Comparison of ENCODE assay signal across 14 cellular contexts in genomic region chr17:78998311-78999055, GRCh38. TPM values are rescaled to one million over a fixed set of nuclear protein-coding genes. Genes with fewer than 3 reads are reported as not detected.
DNase-seq lines count a peak whose midpoint lies in the region; ATAC-seq and TF ChIP-seq lines count a peak whose summit lies in the region.
"Had no signal": no experiment of that assay in that cellular context is flagged by ENCODE, and none has a peak within 500 bp of the region (broad histone marks: within the 10 kb centered on the region; RNA-seq: fewer than 3 reads in every experiment).

No MANE protein-coding gene starts in this region.

- no peaks in the 10 kb centered on the region for H3K9me3 ChIP-seq in esophagus squamous epithelium

- peaks cover 20 to 97% (median 20%) of the 10 kb centered on the region in 3 donors for H3K36me3 ChIP-seq in esophagus squamous epithelium

- H3K4me3 Mint-ChIP-seq in natural killer cell treated with Interleukin-12 subunit alpha and Interleukin-12 subunit beta and Interleukin-15 and Interleukin-18, amount 100 ng/mL, for 72 hours, result no peak overlapping the region
- H3K4me3 Mint-ChIP-seq in natural killer cell (no peak overlapping the region), nephron progenitor cell (no peak overlapping the region)
- no peak overlapping the region for H3K4me3 Mint-ChIP-seq in activated CD4-positive, alpha-beta memory T cell treated with anti-CD3 and anti-CD28 coated beads for 36 hours

- H3K27me3 ChIP-seq in esophagus squamous epithelium, result no peaks in the 10 kb centered on the region

- no peaks in the 10 kb centered on the region for H3K36me3 Mint-ChIP-seq in natural killer cell treated with Interleukin-12 subunit alpha and Interleukin-12 subunit beta and Interleukin-15 and Interleukin-18, amount 100 ng/mL, for 72 hours
- H3K36me3 Mint-ChIP-seq in natural killer cell (no peaks in the 10 kb centered on the region), nephron progenitor cell (ENCODE audit: low read depth) (peaks cover 37% of the 10 kb centered on the region)
- H3K36me3 Mint-ChIP-seq in activated CD4-positive, alpha-beta memory T cell treated with anti-CD3 and anti-CD28 coated beads for 36 hours, result peaks cover 22% of the 10 kb centered on the region

- no peaks in the 10 kb centered on the region for H3K9me3 Mint-ChIP-seq in natural killer cell treated with Interleukin-12 subunit alpha and Interleukin-12 subunit beta and Interleukin-15 and Interleukin-18, amount 100 ng/mL, for 72 hours
- H3K9me3 Mint-ChIP-seq in natural killer cell, result no peaks in the 10 kb centered on the region
- H3K9me3 Mint-ChIP-seq in nephron progenitor cell, result no peaks in the 10 kb centered on the region
- H3K9me3 Mint-ChIP-seq in activated CD4-positive, alpha-beta memory T cell treated with anti-CD3 and anti-CD28 coated beads for 36 hours, result no peaks in the 10 kb centered on the region

- no peak for ATAC-seq in natural killer cell treated with Interleukin-12 subunit alpha and Interleukin-12 subunit beta and Interleukin-15 and Interleukin-18, amount 100 ng/mL, for 72 hours
- ATAC-seq in natural killer cell (no peak), GM21529 (IDR thresholded peaks at IDR 0.05; ENCODE audit: unreplicated experiment) (no peak)

- CTCF ChIA-PET in activated CD4-positive, alpha-beta memory T cell treated with anti-CD3 and anti-CD28 coated beads for 36 hours (lab: Charles Lee), result no interaction called here

- H3K4me1 Mint-ChIP-seq in natural killer cell treated with Interleukin-12 subunit alpha and Interleukin-12 subunit beta and Interleukin-15 and Interleukin-18, amount 100 ng/mL, for 72 hours (ENCODE audit: low read depth in 2 of 2), result peaks cover 10 to 31% of the 10 kb centered on the region in 2 donors
- H3K4me1 Mint-ChIP-seq in natural killer cell (peaks cover 26 to 48% of the 10 kb centered on the region in 2 donors), nephron progenitor cell (peaks cover 31% of the 10 kb centered on the region)
- peaks cover 14% of the 10 kb centered on the region for H3K4me1 Mint-ChIP-seq in activated CD4-positive, alpha-beta memory T cell treated with anti-CD3 and anti-CD28 coated beads for 36 hours (ENCODE audit: low read depth)

- TF ChIP-seq CTCF in natural killer cell (IDR thresholded peaks at IDR 0.05) (no peak), esophagus squamous epithelium (IDR thresholded peaks at IDR 0.05) (peak in 1 of 6 experiments; percentile 18), nephron progenitor cell (IDR thresholded peaks at IDR 0.05) (no peak)

- DNase-seq in natural killer cell treated with Interleukin-12 subunit alpha and Interleukin-12 subunit beta and Interleukin-15 and Interleukin-18, amount 100 ng/mL, for 72 hours (ENCODE audit: low spot score), result peak; percentile 59
- DNase-seq in natural killer cell (no peak), esophagus squamous epithelium (lab: John Stamatoyannopoulos, UW) (no peak), nephron progenitor cell (no peak), NCI-H128 (lab: John Stamatoyannopoulos, UW; ENCODE audit: unreplicated experiment) (no peak), middle frontal gyrus (ENCODE audit: extremely low spot score, low spot score) (no peak)
- DNase-seq in activated CD4-positive, alpha-beta memory T cell treated with anti-CD3 and anti-CD28 coated beads for 36 hours, result no peak
- DNase-seq: GDM1; IMR-90; midbrain; SHP77 treated with DMSO at 0.1 percent for 48 hours; stimulated activated CD8-positive, alpha-beta memory T cell treated with anti-CD3 and anti-CD28 coated beads, Interleukin-4, amount 100 ng/mL, for 48 hours had no signal

- no peak overlapping the region for H3K4me3 ChIP-seq in esophagus squamous epithelium
- H3K4me3 ChIP-seq: smooth muscle cell had no signal

- intact Hi-C loops in natural killer cell (cut with micrococcal nuclease), result no loop called here
- intact Hi-C loops in esophagus squamous epithelium (cut with DNase I), result no loop called here
- intact Hi-C loops in activated CD4-positive, alpha-beta memory T cell treated with anti-CD3 and anti-CD28 coated beads for 36 hours (cut with micrococcal nuclease), result no loop called here

- H3K27ac ChIP-seq in esophagus squamous epithelium, result peak overlapping the region in 3 of 4 donors; percentile 45 to 67 (median 66)

- H3K4me1 ChIP-seq in esophagus squamous epithelium, result peaks cover 14 to 39% (median 29%) of the 10 kb centered on the region in 3 donors

- no peak overlapping the region for H3K27ac Mint-ChIP-seq in natural killer cell treated with Interleukin-12 subunit alpha and Interleukin-12 subunit beta and Interleukin-15 and Interleukin-18, amount 100 ng/mL, for 72 hours
- H3K27ac Mint-ChIP-seq in natural killer cell (no peak overlapping the region), nephron progenitor cell (peak overlapping the region; percentile 69)
- H3K27ac Mint-ChIP-seq in activated CD4-positive, alpha-beta memory T cell treated with anti-CD3 and anti-CD28 coated beads for 36 hours, result no peak overlapping the region

- POLR2A ChIA-PET in activated CD4-positive, alpha-beta memory T cell treated with anti-CD3 and anti-CD28 coated beads for 36 hours (lab: Charles Lee), result no interaction called here

- TF ChIP-seq POLR2A in esophagus squamous epithelium (IDR thresholded peaks at IDR 0.05), result no peak

- 54 to 80% methylated on average over 3 to 12 of the region's 28 CpGs for WGBS in esophagus squamous epithelium, 2 donors

- H3K27me3 Mint-ChIP-seq in natural killer cell treated with Interleukin-12 subunit alpha and Interleukin-12 subunit beta and Interleukin-15 and Interleukin-18, amount 100 ng/mL, for 72 hours, result no peaks in the 10 kb centered on the region
- H3K27me3 Mint-ChIP-seq in natural killer cell (ENCODE audit: low read depth in 2 of 2) (no peaks in the 10 kb centered on the region), nephron progenitor cell (ENCODE audit: low read depth, poor library complexity) (no peaks in the 10 kb centered on the region)
- no peaks in the 10 kb centered on the region for H3K27me3 Mint-ChIP-seq in activated CD4-positive, alpha-beta memory T cell treated with anti-CD3 and anti-CD28 coated beads for 36 hours

RNA-seq across cellular contexts. Expression of gene CANT1, which starts 11.1 kb away (rescaled TPM):
- total RNA-seq in natural killer cell treated with Interleukin-12 subunit alpha and Interleukin-12 subunit beta and Interleukin-15 and Interleukin-18, amount 100 ng/mL, for 72 hours, result 10 to 100 TPM; 65.7 to 72.3 TPM
- total RNA-seq in natural killer cell, result 10 to 100 TPM; 40.0 to 58.8 (median 53.4) TPM
- total RNA-seq in esophagus squamous epithelium, result 10 to 100 TPM; 36.2 to 58.8 (median 38.3) TPM
- 10 to 100 TPM; 63.3 to 65.4 TPM for total RNA-seq in activated CD4-positive, alpha-beta memory T cell treated with anti-CD3 and anti-CD28 coated beads for 36 hours

RNA-seq across cellular contexts. Expression of gene LGALS3BP, which starts 18.8 kb away (rescaled TPM):
- total RNA-seq in natural killer cell treated with Interleukin-12 subunit alpha and Interleukin-12 subunit beta and Interleukin-15 and Interleukin-18, amount 100 ng/mL, for 72 hours, result 1 to 10 TPM; 3.4 to 6.7 TPM
- total RNA-seq in natural killer cell (1 to 10 TPM; 4.2 to 8.8 (median 4.2) TPM), esophagus squamous epithelium (100 to 1,000 TPM; 172 to 414 (median 262) TPM)
- 10 to 100 TPM; 48.0 to 49.5 TPM for total RNA-seq in activated CD4-positive, alpha-beta memory T cell treated with anti-CD3 and anti-CD28 coated beads for 36 hours

RNA-seq across cellular contexts. Expression of gene C1QTNF1, which starts 25.5 kb away (rescaled TPM):
- not detected for total RNA-seq in natural killer cell treated with Interleukin-12 subunit alpha and Interleukin-12 subunit beta and Interleukin-15 and Interleukin-18, amount 100 ng/mL, for 72 hours
- under 1 TPM in 2 of 3 donors, not detected in 1; 0.20 to 0.28 TPM for total RNA-seq in natural killer cell
- total RNA-seq in esophagus squamous epithelium, result 10 to 100 TPM in 2 of 4 donors, 1 to 10 TPM in 2; 2.7 to 20.4 (median 6.8) TPM
- under 1 TPM; 0.31 to 0.38 TPM for total RNA-seq in activated CD4-positive, alpha-beta memory T cell treated with anti-CD3 and anti-CD28 coated beads for 36 hours

Comparison
In these comparisons a context has a peak if more than half of its experiments do, and no peak if none do; other contexts are left out.
1. RNA of gene LGALS3BP, which starts 18.8 kb away (total RNA-seq): 172 to 414 TPM in esophagus squamous epithelium and 48.0 to 49.5 TPM in activated CD4-positive, alpha-beta memory T cell treated with anti-CD3 and anti-CD28 coated beads for 36 hours; 3.4 to 6.7 TPM in natural killer cell treated with Interleukin-12 subunit alpha and Interleukin-12 subunit beta and Interleukin-15 and Interleukin-18, amount 100 ng/mL, for 72 hours and 4.2 to 8.8 TPM in natural killer cell; every median in the first group is over 4 times any median in the second.